In the genomic region with DNA sequence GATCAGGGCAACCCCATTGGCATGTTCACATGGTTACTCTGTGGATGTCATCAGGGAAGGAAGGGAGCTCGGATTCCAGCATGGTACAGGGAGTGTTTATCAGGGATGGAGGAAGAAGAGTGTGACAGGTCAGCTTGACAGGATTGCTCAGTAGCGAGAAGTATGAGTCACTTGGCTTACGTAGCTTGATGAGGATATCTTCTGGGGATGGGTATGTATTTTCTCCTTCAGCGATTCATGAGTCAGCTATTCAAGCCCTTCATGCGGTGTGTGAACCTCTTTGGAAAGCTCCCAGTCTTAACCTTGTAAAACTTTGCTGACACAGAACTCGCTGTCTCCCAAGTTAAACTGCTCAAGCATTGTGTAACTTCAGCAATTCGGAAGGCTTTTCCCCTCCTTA, we compare ENCODE assay signal across 9 cellular contexts.
DNase-seq lines count a peak whose midpoint lies in the region; ATAC-seq and TF ChIP-seq lines count a peak whose summit lies in the region.
"Had no signal": no experiment of that assay in that cellular context is flagged by ENCODE, and none has a peak within 500 bp of the region (broad histone marks: within the 10 kb centered on the region; RNA-seq: fewer than 3 reads in every experiment).

No MANE protein-coding gene starts in this region.

- no peak overlapping the region for H2AFZ ChIP-seq in Karpas-422 (ENCODE audit: low read length)

- peak; percentile 29 for ATAC-seq in HG03342 (IDR thresholded peaks at IDR 0.05; ENCODE audit: unreplicated experiment)
- ATAC-seq in GM19463 (IDR thresholded peaks at IDR 0.05; ENCODE audit: unreplicated experiment), result no peak

- no peaks in the 10 kb centered on the region for H3K9me3 ChIP-seq in effector memory CD4-positive, alpha-beta T cell (ENCODE audit: control insufficient read depth, low read length)
- H3K9me3 ChIP-seq in Karpas-422 (ENCODE audit: low read length), result no peaks in the 10 kb centered on the region

- no peak overlapping the region for H3K4me2 ChIP-seq in Karpas-422 (ENCODE audit: low read depth, low read length, poor library complexity, severe bottlenecking)

- H3K4me3 ChIP-seq in astrocyte of the cerebellum (ENCODE audit: low read depth, low read length) (no peak overlapping the region), Karpas-422 (ENCODE audit: low read length) (no peak overlapping the region)
- H3K4me3 ChIP-seq in effector memory CD4-positive, alpha-beta T cell (ENCODE audit: insufficient read depth, low read depth, low read length, poor library complexity, severe bottlenecking), result no peak overlapping the region

- H3K79me2 ChIP-seq in Karpas-422 (ENCODE audit: low read length), result no peaks in the 10 kb centered on the region

- DNase-seq in 8988T (peak; percentile 18), astrocyte of the cerebellum (ENCODE audit: low read depth) (peak; percentile 90), kidney tubule cell (ENCODE audit: low spot score) (peak; percentile 99), Karpas-422 (no peak)
- no peak for DNase-seq in activated CD4-positive, alpha-beta T cell treated with anti-CD3 and anti-CD28 coated beads for 4 hours
- no peak for DNase-seq in effector memory CD4-positive, alpha-beta T cell
- DNase-seq: CD4-positive, alpha-beta T cell had no signal

- no peaks in the 10 kb centered on the region for H3K36me3 ChIP-seq in effector memory CD4-positive, alpha-beta T cell (ENCODE audit: control insufficient read depth, insufficient read depth, low read length)
- H3K36me3 ChIP-seq in Karpas-422 (ENCODE audit: insufficient read depth, low read length), result no peaks in the 10 kb centered on the region

- TF ChIP-seq CTCF in astrocyte of the cerebellum (IDR thresholded peaks at IDR 0.05; ENCODE audit: low read depth, low read length, missing control alignments), result no peak

- no peaks in the 10 kb centered on the region for H4K20me1 ChIP-seq in Karpas-422 (ENCODE audit: insufficient read depth, low read depth, low read length)

- no peaks in the 10 kb centered on the region for H3K9me2 ChIP-seq in Karpas-422 (replicated peaks; ENCODE audit: insufficient read depth, low read length)

- in situ Hi-C loops in astrocyte of the cerebellum (cut with HindIII; ENCODE audit: low sequenced_read_pairs), result no loop called here

- H3K27ac ChIP-seq in effector memory CD4-positive, alpha-beta T cell (ENCODE audit: insufficient read depth, low read length, poor library complexity, severe bottlenecking), result no peak overlapping the region
- no peak overlapping the region for H3K27ac ChIP-seq in Karpas-422 (ENCODE audit: low read length)

- no peaks in the 10 kb centered on the region for H3K4me1 ChIP-seq in effector memory CD4-positive, alpha-beta T cell (ENCODE audit: control insufficient read depth, insufficient read depth, low read length, poor library complexity, severe bottlenecking)
- H3K4me1 ChIP-seq in Karpas-422 (ENCODE audit: low read length), result peaks cover 22% of the 10 kb centered on the region; the same call in 1 of the 2 replicates

- no peaks in the 10 kb centered on the region for H3K27me3 ChIP-seq in effector memory CD4-positive, alpha-beta T cell (replicated peaks; ENCODE audit: control insufficient read depth, insufficient read depth, low read length, poor library complexity, severe bottlenecking)
- peaks cover 3% of the 10 kb centered on the region; the same call in 1 of the 2 replicates for H3K27me3 ChIP-seq in Karpas-422 (ENCODE audit: low read length)

- no peak overlapping the region for H3K9ac ChIP-seq in Karpas-422 (ENCODE audit: low read length)

Comparison
In these comparisons a context has a peak if more than half of its experiments do, and no peak if none do; other contexts are left out.
1. DNase-seq: peak in 8988T (single experiment), astrocyte of the cerebellum (single experiment) and kidney tubule cell (single experiment); none in activated CD4-positive, alpha-beta T cell treated with anti-CD3 and anti-CD28 coated beads for 4 hours (0 of 2), effector memory CD4-positive, alpha-beta T cell (0 of 3) and Karpas-422 (single experiment).